In genomic region chr15:25568751-25569150, GRCh38 we compare ENCODE assay signal across 25 cellular contexts.
DNase-seq lines count a peak whose midpoint lies in the region; ATAC-seq and TF ChIP-seq lines count a peak whose summit lies in the region.
"Had no signal": no experiment of that assay in that cellular context is flagged by ENCODE, and none has a peak within 500 bp of the region (broad histone marks: within the 10 kb centered on the region; RNA-seq: fewer than 3 reads in every experiment).

No MANE protein-coding gene starts in this region.

- no peak overlapping the region for H3K27ac Mint-ChIP-seq in osteocyte (ENCODE audit: unreplicated experiment)
- H3K27ac Mint-ChIP-seq: activated CD4-positive, alpha-beta T cell treated with anti-CD3 and anti-CD28 coated beads, Interleukin-2, amount 10 ng/mL, durations not matched to agents 24 days and 14 days; activated CD8-positive, alpha-beta memory T cell treated with anti-CD3 and anti-CD28 coated beads, Interleukin-2, amount 10 ng/mL, durations not matched to agents 7 days and 5 days; activated naive CD4-positive, alpha-beta T cell treated with anti-CD3 and anti-CD28 coated beads, Interleukin-2, amount 50 U/mL, for 72 hours; CD14-positive monocyte; T-helper 1 cell treated with Interleukin-12 subunit alpha and Interleukin-12 subunit beta and Interleukin-4 antibody, amounts not matched to agents 30 μg/mL and 1 μg/mL, for 36 hours had no signal

- no peaks in the 10 kb centered on the region for H3K27me3 ChIP-seq in ascending aorta
- H3K27me3 ChIP-seq in heart left ventricle: no peaks in the 10 kb centered on the region
- H3K27me3 ChIP-seq in psoas muscle (ENCODE audit: insufficient read depth in 3 of 3, low read length in 2 of 3): no peaks in the 10 kb centered on the region
- H3K27me3 ChIP-seq: foreskin keratinocyte, SJSA1, suprapubic skin had no signal

- DNase-seq in AG10803 (ENCODE audit: low read depth) (peak; percentile 25), ascending aorta (ENCODE audit: low spot score in 2 of 2) (peak; percentile 25 to 83), heart left ventricle (peak in 4 of 5 donors; percentile 45 to 77 (median 48)), psoas muscle (no peak), osteocyte (ENCODE audit: extremely low spot score, unreplicated experiment) (no peak)
- DNase-seq in central memory CD4-positive, alpha-beta T cell: no peak
- DNase-seq: activated CD4-positive, alpha-beta T cell treated with anti-CD3 and anti-CD28 coated beads, Interleukin-2, amount 10 ng/mL, durations not matched to agents 24 days and 14 days; activated CD8-positive, alpha-beta memory T cell treated with anti-CD3 and anti-CD28 coated beads, Interleukin-2, amount 10 ng/mL, durations not matched to agents 7 days and 5 days; dermis blood vessel endothelial cell; foreskin keratinocyte; kidney glomerular epithelial cell; NCI-H187 treated with DMSO at 0.1 percent for 48 hours; NCI-H226; PC-9 had no signal

- TF ChIP-seq CTCF in AG10803 (conservative IDR thresholded peaks at IDR 0.05; ENCODE audit: low read length) (no peak), ascending aorta (IDR thresholded peaks at IDR 0.05) (no peak), heart left ventricle (IDR thresholded peaks at IDR 0.05) (no peak), psoas muscle (IDR thresholded peaks at IDR 0.05) (no peak), osteocyte (IDR thresholded peaks at IDR 0.05) (no peak)

- H3K27me3 Mint-ChIP-seq in osteocyte (ENCODE audit: unreplicated experiment): no peaks in the 10 kb centered on the region
- H3K27me3 Mint-ChIP-seq: activated CD4-positive, alpha-beta T cell treated with anti-CD3 and anti-CD28 coated beads, Interleukin-2, amount 10 ng/mL, durations not matched to agents 24 days and 14 days had no signal

- H3K27ac ChIP-seq in ascending aorta: peak overlapping the region; percentile 75 to 77
- peak overlapping the region in 8 of 12 donors; percentile 29 to 80 (median 54) for H3K27ac ChIP-seq in heart left ventricle
- no peak overlapping the region for H3K27ac ChIP-seq in psoas muscle
- H3K27ac ChIP-seq: A549, foreskin keratinocyte, PC-9, SJSA1, suprapubic skin had no signal

- H3K36me3 ChIP-seq in ascending aorta (no peaks in the 10 kb centered on the region), heart left ventricle (no peaks in the 10 kb centered on the region), psoas muscle (ENCODE audit: insufficient read depth in 1 of 2, low read depth in 1 of 2) (no peaks in the 10 kb centered on the region)
- H3K36me3 ChIP-seq: SJSA1, suprapubic skin had no signal

- no peak for TF ChIP-seq POLR2A in heart left ventricle (IDR thresholded peaks at IDR 0.05)

- no peaks in the 10 kb centered on the region for H3K36me3 Mint-ChIP-seq in osteocyte (ENCODE audit: unreplicated experiment)
- H3K36me3 Mint-ChIP-seq: activated CD8-positive, alpha-beta memory T cell treated with anti-CD3 and anti-CD28 coated beads, Interleukin-2, amount 10 ng/mL, durations not matched to agents 7 days and 5 days; activated naive CD4-positive, alpha-beta T cell treated with anti-CD3 and anti-CD28 coated beads, Interleukin-2, amount 50 U/mL, for 72 hours; brain; CD14-positive monocyte had no signal

- H3K4me1 Mint-ChIP-seq in osteocyte (ENCODE audit: unreplicated experiment): no peaks in the 10 kb centered on the region
- H3K4me1 Mint-ChIP-seq: activated CD4-positive, alpha-beta T cell treated with anti-CD3 and anti-CD28 coated beads, Interleukin-2, amount 10 ng/mL, durations not matched to agents 24 days and 14 days; activated CD8-positive, alpha-beta memory T cell treated with anti-CD3 and anti-CD28 coated beads, Interleukin-2, amount 10 ng/mL, durations not matched to agents 7 days and 5 days; CD14-positive monocyte had no signal

- no peak overlapping the region for H3K4me3 Mint-ChIP-seq in osteocyte (ENCODE audit: unreplicated experiment)
- H3K4me3 Mint-ChIP-seq: activated CD4-positive, alpha-beta T cell treated with anti-CD3 and anti-CD28 coated beads, Interleukin-2, amount 10 ng/mL, durations not matched to agents 24 days and 14 days; activated CD8-positive, alpha-beta memory T cell treated with anti-CD3 and anti-CD28 coated beads, Interleukin-2, amount 10 ng/mL, durations not matched to agents 7 days and 5 days; brain; CD14-positive monocyte; neural crest cell; T-helper 1 cell treated with Interleukin-12 subunit alpha and Interleukin-12 subunit beta and Interleukin-4 antibody, amounts not matched to agents 30 μg/mL and 1 μg/mL, for 36 hours had no signal

- WGBS in heart left ventricle, 4 donors: 36 to 52% (median 46%) methylated on average over 7 of the region's 7 CpGs
- 24 to 40% (median 25%) methylated on average over 7 of the region's 7 CpGs for WGBS in psoas muscle, 3 donors

- H3K9me3 Mint-ChIP-seq in osteocyte (ENCODE audit: unreplicated experiment): peaks cover 13% of the 10 kb centered on the region

- H3K4me1 ChIP-seq in ascending aorta (peaks cover 4 to 61% of the 10 kb centered on the region in 2 donors), heart left ventricle (peaks cover 0 to 42% (median 7%) of the 10 kb centered on the region in 12 donors), psoas muscle (peaks cover 35% of the 10 kb centered on the region)
- H3K4me1 ChIP-seq: A549, foreskin keratinocyte, SJSA1, suprapubic skin had no signal

- peak; percentile 81 to 91 (median 89) for ATAC-seq in heart left ventricle
- ATAC-seq in psoas muscle: peak; percentile 48 to 81 (median 62)
- no peak for ATAC-seq in GM21360 (IDR thresholded peaks at IDR 0.05; ENCODE audit: unreplicated experiment)
- ATAC-seq in GM19324 (IDR thresholded peaks at IDR 0.05; ENCODE audit: low FRiP score, unreplicated experiment): no peak
- ATAC-seq: A549; activated CD8-positive, alpha-beta memory T cell treated with anti-CD3 and anti-CD28 coated beads, Interleukin-2, amount 10 ng/mL, durations not matched to agents 7 days and 5 days; activated naive CD4-positive, alpha-beta T cell treated with anti-CD3 and anti-CD28 coated beads, Interleukin-2, amount 50 U/mL, for 72 hours; foreskin keratinocyte; K562 had no signal

- intact Hi-C loops in ascending aorta (cut with DNase I) (loop anchor here (5.0 kb wide), 3 partner anchors 44 to 294 kb away; partner anchors contain the start of gene ATP10A), heart left ventricle (cut with DNase I) (loop anchor here in 3 of 10 donors (2.0 to 10.0 kb wide), 3 partner anchors 102 to 116 kb away; no protein-coding TSS in a partner anchor), psoas muscle (cut with DNase I) (loop anchor here (5.0 to 10.0 kb wide), 3 partner anchors 46 to 109 kb away; no protein-coding TSS in a partner anchor)

- H3K4me3 ChIP-seq in AG10803 (ENCODE audit: low read length) (no peak overlapping the region), ascending aorta (no peak overlapping the region), heart left ventricle (no peak overlapping the region), psoas muscle (no peak overlapping the region)
- H3K4me3 ChIP-seq: A549, K562, PC-9, SJSA1, suprapubic skin had no signal

- no peaks in the 10 kb centered on the region for H3K9me3 ChIP-seq in ascending aorta
- no peaks in the 10 kb centered on the region for H3K9me3 ChIP-seq in heart left ventricle
- H3K9me3 ChIP-seq in psoas muscle: no peaks in the 10 kb centered on the region
- H3K9me3 ChIP-seq: A549, SJSA1, suprapubic skin had no signal

Comparison
In these comparisons a context has a peak if more than half of its experiments do, and no peak if none do; other contexts are left out.
1. DNase-seq: peak in AG10803 (single experiment), ascending aorta (2 of 2) and heart left ventricle (4 of 5); none in psoas muscle (0 of 2), central memory CD4-positive, alpha-beta T cell (single experiment) and osteocyte (single experiment).
2. ATAC-seq: peak in heart left ventricle (4 of 4) and psoas muscle (4 of 4); none in GM21360 (single experiment) and GM19324 (single experiment).